ENCODE assay signal across 8 cellular contexts in the genomic region with DNA sequence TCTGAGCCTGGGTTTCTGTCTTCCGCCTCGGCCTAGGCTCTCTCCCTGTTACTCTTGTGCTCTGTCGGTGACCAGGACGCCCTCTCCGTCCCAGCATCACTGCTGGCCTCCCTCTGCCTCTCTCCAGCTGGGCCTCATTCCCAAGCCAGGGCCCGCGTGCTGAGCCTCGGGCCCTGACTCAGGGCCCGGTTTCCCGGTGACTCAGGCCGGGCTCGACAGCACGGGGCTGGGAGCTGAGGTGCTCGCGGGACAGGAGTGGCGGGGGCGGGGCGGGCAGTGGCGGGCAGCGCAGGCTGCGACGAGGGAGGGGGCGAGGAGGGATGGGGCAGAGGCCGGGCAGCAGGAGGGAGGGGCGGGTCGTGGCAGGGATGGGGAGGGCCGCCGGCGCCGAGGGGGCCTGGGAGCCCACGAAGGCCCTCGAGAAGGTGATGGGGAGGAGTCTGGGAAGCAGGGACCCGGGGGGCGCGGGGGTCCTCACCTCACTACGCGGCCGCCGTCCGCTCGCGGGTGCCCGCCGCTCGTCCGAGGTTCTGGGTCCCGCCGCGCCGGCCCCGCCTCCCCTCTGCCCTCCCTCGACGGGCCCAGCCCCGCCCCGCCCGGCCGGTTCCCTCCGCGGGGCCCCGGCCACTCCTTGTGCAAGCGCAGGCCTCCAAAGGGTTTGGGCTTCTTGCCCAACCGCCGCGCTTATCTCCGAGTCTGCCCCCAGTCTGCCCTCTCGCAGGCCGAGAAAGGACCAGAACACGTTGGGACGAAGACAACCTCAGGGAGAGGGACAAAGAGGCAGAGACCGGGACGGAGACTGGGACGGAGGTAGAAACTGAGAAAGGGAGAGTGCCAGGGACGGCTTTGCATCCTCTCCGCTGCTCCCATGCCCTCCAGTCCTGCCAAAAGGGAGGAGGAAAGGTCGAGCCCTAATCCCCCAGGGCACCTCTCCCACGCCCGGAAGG. TPM values are rescaled to one million over a fixed set of nuclear protein-coding genes. Genes with fewer than 3 reads are reported as not detected.
DNase-seq lines count a peak whose midpoint lies in the region; ATAC-seq and TF ChIP-seq lines count a peak whose summit lies in the region.

A gene with protein sequence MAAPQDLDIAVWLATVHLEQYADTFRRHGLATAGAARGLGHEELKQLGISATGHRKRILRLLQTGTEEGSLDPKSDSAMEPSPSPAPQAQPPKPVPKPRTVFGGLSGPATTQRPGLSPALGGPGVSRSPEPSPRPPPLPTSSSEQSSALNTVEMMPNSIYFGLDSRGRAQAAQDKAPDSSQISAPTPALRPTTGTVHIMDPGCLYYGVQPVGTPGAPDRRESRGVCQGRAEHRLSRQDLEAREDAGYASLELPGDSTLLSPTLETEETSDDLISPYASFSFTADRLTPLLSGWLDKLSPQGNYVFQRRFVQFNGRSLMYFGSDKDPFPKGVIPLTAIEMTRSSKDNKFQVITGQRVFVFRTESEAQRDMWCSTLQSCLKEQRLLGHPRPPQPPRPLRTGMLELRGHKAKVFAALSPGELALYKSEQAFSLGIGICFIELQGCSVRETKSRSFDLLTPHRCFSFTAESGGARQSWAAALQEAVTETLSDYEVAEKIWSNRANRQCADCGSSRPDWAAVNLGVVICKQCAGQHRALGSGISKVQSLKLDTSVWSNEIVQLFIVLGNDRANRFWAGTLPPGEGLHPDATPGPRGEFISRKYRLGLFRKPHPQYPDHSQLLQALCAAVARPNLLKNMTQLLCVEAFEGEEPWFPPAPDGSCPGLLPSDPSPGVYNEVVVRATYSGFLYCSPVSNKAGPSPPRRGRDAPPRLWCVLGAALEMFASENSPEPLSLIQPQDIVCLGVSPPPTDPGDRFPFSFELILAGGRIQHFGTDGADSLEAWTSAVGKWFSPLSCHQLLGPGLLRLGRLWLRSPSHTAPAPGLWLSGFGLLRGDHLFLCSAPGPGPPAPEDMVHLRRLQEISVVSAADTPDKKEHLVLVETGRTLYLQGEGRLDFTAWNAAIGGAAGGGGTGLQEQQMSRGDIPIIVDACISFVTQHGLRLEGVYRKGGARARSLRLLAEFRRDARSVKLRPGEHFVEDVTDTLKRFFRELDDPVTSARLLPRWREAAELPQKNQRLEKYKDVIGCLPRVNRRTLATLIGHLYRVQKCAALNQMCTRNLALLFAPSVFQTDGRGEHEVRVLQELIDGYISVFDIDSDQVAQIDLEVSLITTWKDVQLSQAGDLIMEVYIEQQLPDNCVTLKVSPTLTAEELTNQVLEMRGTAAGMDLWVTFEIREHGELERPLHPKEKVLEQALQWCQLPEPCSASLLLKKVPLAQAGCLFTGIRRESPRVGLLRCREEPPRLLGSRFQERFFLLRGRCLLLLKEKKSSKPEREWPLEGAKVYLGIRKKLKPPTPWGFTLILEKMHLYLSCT (N-terminal part only) (minus strand): TSS at position 536 of the 947 bp plus-strand sequence. CDS start 1,744 bp downstream, outside the sequence.

- no peaks in the 10 kb centered on the region for H3K9me2 ChIP-seq in hepatocyte (replicated peaks; ENCODE audit: insufficient read depth)

- CTCF ChIA-PET in MCF 10A (lab: Yijun Ruan, JAX) = interaction anchor here (0.6 to 5.1 kb wide), 10 partner anchors 11 to 773 kb away, joined by 3 to 51 read pairs (median 8); a partner anchor contains a TSS

- H3K4me2 ChIP-seq in hepatocyte = peak within 1 kb of the TSS; percentile 73

- 11% methylated on average over 37 of the region's 77 CpGs for WGBS in hepatocyte (ENCODE audit: low lambda C conversion rate, missing lambda C conversion rate)

- no peaks in the 10 kb centered on the region for H3K9me3 ChIP-seq in hepatocyte (ENCODE audit: low read depth)

- peak within 1 kb of the TSS; percentile 80 for H3K27ac ChIP-seq in hepatocyte

- no peak for ATAC-seq in HG02763 (IDR thresholded peaks at IDR 0.05; ENCODE audit: unreplicated experiment)

- peak within 1 kb of the TSS; percentile 93 for H3K27ac Mint-ChIP-seq in MCF 10A (ENCODE audit: low read depth, unreplicated experiment)

- peaks cover 14% of the 10 kb centered on the region for H3K4me1 Mint-ChIP-seq in MCF 10A (ENCODE audit: insufficient read depth, unreplicated experiment)

- H3K27me3 ChIP-seq in hepatocyte = no peaks in the 10 kb centered on the region

- intact Hi-C loops in MCF 10A (cut with micrococcal nuclease) = no loop called here

- DNase-seq in AG08396 (ENCODE audit: low spot score) (peak; percentile 93), HK-2 (ENCODE audit: unreplicated experiment) (peak; percentile 84), T-helper 22 cell (ENCODE audit: low read depth) (peak; percentile 10), MCF 10A (ENCODE audit: unreplicated experiment) (peak; percentile 93), hepatocyte (ENCODE audit: low spot score) (peak; percentile 92), pulmonary artery endothelial cell (ENCODE audit: low read depth, low spot score) (peak; percentile 82), cerebellar cortex (ENCODE audit: low spot score) (no peak)

- H2AFZ ChIP-seq in hepatocyte = peak within 1 kb of the TSS; percentile 32

- TF ChIP-seq CTCF in MCF 10A (IDR thresholded peaks at IDR 0.05; ENCODE audit: unreplicated experiment) (no peak), hepatocyte (IDR thresholded peaks at IDR 0.05; ENCODE audit: poor library complexity) (no peak)

- no peaks in the 10 kb centered on the region for H4K20me1 ChIP-seq in hepatocyte (ENCODE audit: insufficient read depth, poor library complexity, severe bottlenecking)

- H3K36me3 Mint-ChIP-seq in MCF 10A (ENCODE audit: insufficient read depth, unreplicated experiment) = peaks cover 8% of the 10 kb centered on the region

- peak within 1 kb of the TSS; percentile 76 for H3K4me3 Mint-ChIP-seq in MCF 10A (ENCODE audit: unreplicated experiment)

- no peaks in the 10 kb centered on the region for H3K9me3 Mint-ChIP-seq in MCF 10A (ENCODE audit: unreplicated experiment)

- no TSS peak for BruUV-seq in MCF 10A (replicated peaks; lab: Mats Ljungman, UMichigan)

- H3K79me2 ChIP-seq in hepatocyte = no peaks in the 10 kb centered on the region

- H3K4me3 ChIP-seq in hepatocyte = no peak within 1 kb of the TSS

- peaks cover 18% of the 10 kb centered on the region for H3K4me1 ChIP-seq in hepatocyte (ENCODE audit: insufficient read depth)

- H3K27me3 Mint-ChIP-seq in MCF 10A (ENCODE audit: insufficient read depth, unreplicated experiment) = no peaks in the 10 kb centered on the region

- POLR2A ChIA-PET in MCF 10A (lab: Yijun Ruan, JAX) = interaction anchor here (0.7 to 3.4 kb wide), 16 partner anchors 9 to 427 kb away, joined by 3 to 31 read pairs (median 3); a partner anchor contains a TSS

- H3K36me3 ChIP-seq in hepatocyte (replicated peaks; ENCODE audit: insufficient read depth, low read depth) = no peaks in the 10 kb centered on the region

RNA-seq across cellular contexts. Expression of the gene that starts here (rescaled TPM):
- total RNA-seq in MCF 10A (2022) (19.8 and 22.8 TPM in 2 replicates), hepatocyte (4.9 and 5.1 TPM in 2 replicates), pulmonary artery endothelial cell (33.8 and 43.1 TPM in 2 replicates)
- polyA plus RNA-seq in hepatocyte = 8.4 and 8.6 TPM in 2 replicates
